8 cellular contexts compared by ENCODE assay signal in genomic region chr3:58874248-58874741, GRCh38.
DNase-seq lines count a peak whose midpoint lies in the region; ATAC-seq lines count a peak whose summit lies in the region.

No MANE protein-coding gene starts in this region.

- POLR2A ChIA-PET in activated CD4-positive, alpha-beta memory T cell treated with anti-CD3 and anti-CD28 coated beads for 36 hours (lab: Charles Lee) = no interaction called here

- H3K27me3 Mint-ChIP-seq in activated CD4-positive, alpha-beta memory T cell treated with anti-CD3 and anti-CD28 coated beads for 36 hours = peaks cover 13% of the 10 kb centered on the region

- no peak overlapping the region for H3K4me3 Mint-ChIP-seq in activated CD4-positive, alpha-beta memory T cell treated with anti-CD3 and anti-CD28 coated beads for 36 hours

- DNase-seq in DMS79 (lab: John Stamatoyannopoulos, UW) (peak; percentile 80), SKM-1 (lab: John Stamatoyannopoulos, UW; ENCODE audit: unreplicated experiment) (no peak), activated gamma-delta T cell (lab: John Stamatoyannopoulos, UW) (no peak), SHP77 treated with DMSO at 0.1 percent for 48 hours (lab: John Stamatoyannopoulos, UW) (no peak), SKM-1 treated with dmso at 0.1 percent for 144 hours (lab: John Stamatoyannopoulos, UW; ENCODE audit: unreplicated experiment) (no peak)
- DNase-seq in activated CD4-positive, alpha-beta memory T cell treated with anti-CD3 and anti-CD28 coated beads for 36 hours = peak; percentile 12

- H3K36me3 Mint-ChIP-seq in activated CD4-positive, alpha-beta memory T cell treated with anti-CD3 and anti-CD28 coated beads for 36 hours = no peaks in the 10 kb centered on the region

- intact Hi-C loops in activated CD4-positive, alpha-beta memory T cell treated with anti-CD3 and anti-CD28 coated beads for 36 hours (cut with micrococcal nuclease) = loop anchor here (1.0 kb wide), 1 partner anchor 25 kb away; no protein-coding TSS in a partner anchor

- H3K9me3 Mint-ChIP-seq in activated CD4-positive, alpha-beta memory T cell treated with anti-CD3 and anti-CD28 coated beads for 36 hours = no peaks in the 10 kb centered on the region

- CTCF ChIA-PET in activated CD4-positive, alpha-beta memory T cell treated with anti-CD3 and anti-CD28 coated beads for 36 hours (lab: Charles Lee) = no interaction called here

- peaks cover 11% of the 10 kb centered on the region for H3K4me1 Mint-ChIP-seq in activated CD4-positive, alpha-beta memory T cell treated with anti-CD3 and anti-CD28 coated beads for 36 hours (ENCODE audit: low read depth)

- peak overlapping the region; percentile 62 for H3K27ac Mint-ChIP-seq in activated CD4-positive, alpha-beta memory T cell treated with anti-CD3 and anti-CD28 coated beads for 36 hours

- ATAC-seq in GM19351 (IDR thresholded peaks at IDR 0.05; ENCODE audit: unreplicated experiment) (peak; percentile 85), HG03097 (IDR thresholded peaks at IDR 0.05; ENCODE audit: low FRiP score, unreplicated experiment) (peak; percentile 52)

Comparison
In these comparisons a context has a peak if more than half of its experiments do, and no peak if none do; other contexts are left out.
1. DNase-seq: peak in DMS79 (single experiment) and activated CD4-positive, alpha-beta memory T cell treated with anti-CD3 and anti-CD28 coated beads for 36 hours (single experiment); none in SKM-1 (single experiment), activated gamma-delta T cell (single experiment), SHP77 treated with DMSO at 0.1 percent for 48 hours (single experiment) and SKM-1 treated with dmso at 0.1 percent for 144 hours (single experiment).